Comparison of ENCODE assay signal across 15 cellular contexts in genomic region chr2:174399171-174399570, GRCh38.
"Had no signal": no experiment of that assay in that cellular context is flagged by ENCODE, and none has a peak within 500 bp of the region (broad histone marks: within the 10 kb centered on the region; RNA-seq: fewer than 3 reads in every experiment).

No MANE protein-coding gene starts in this region.

- ATAC-seq: activated CD8-positive, alpha-beta T cell treated with anti-CD3 and anti-CD28 coated beads, Interleukin-2, amount 10 ng/mL, durations not matched to agents 7 days and 5 days; activated T-helper 17 cell treated with anti-CD3 and anti-CD28 coated beads, Interleukin-2, amount 50 U/mL, for 72 hours; left cardiac atrium; lower lobe of right lung; naive thymus-derived CD4-positive, alpha-beta T cell; stimulated activated effector memory CD8-positive, alpha-beta T cell treated with anti-CD3 and anti-CD28 coated beads, Interleukin-12 subunit alpha, Interleukin-12 subunit beta, amount 100 ng/mL, for 72 hours had no signal

- DNase-seq: activated CD4-positive, alpha-beta T cell treated with anti-CD3 and anti-CD28 coated beads for 4 hours; activated CD8-positive, alpha-beta T cell treated with anti-CD3 and anti-CD28 coated beads, Interleukin-2, amount 10 ng/mL, durations not matched to agents 7 days and 5 days; activated naive CD4-positive, alpha-beta T cell treated with anti-CD3 and anti-CD28 coated beads, Interleukin-2, amount 10 ng/mL, durations not matched to agents 7 days and 5 days; amniotic stem cell; glutamatergic neuron; left cardiac atrium; lower lobe of right lung; midbrain; naive thymus-derived CD4-positive, alpha-beta T cell; posterior cingulate gyrus; small intestine; thyroid gland; uterus had no signal
